In genomic region chr13:40189885-40190655, GRCh38 we compare ENCODE assay signal across 9 cellular contexts.
DNase-seq lines count a peak whose midpoint lies in the region; ATAC-seq and TF ChIP-seq lines count a peak whose summit lies in the region.
"Had no signal": no experiment of that assay in that cellular context is flagged by ENCODE, and none has a peak within 500 bp of the region (broad histone marks: within the 10 kb centered on the region; RNA-seq: fewer than 3 reads in every experiment).

No MANE protein-coding gene starts in this region.

- H3K27ac ChIP-seq in PC-3 (ENCODE audit: low read length) (no peak overlapping the region), brain microvascular endothelial cell (peak overlapping the region; percentile 84), left lung (peak overlapping the region; percentile 63 to 68)
- H3K27ac ChIP-seq: HL-60 had no signal

- DNase-seq in PC-3 (no peak), brain microvascular endothelial cell (no peak), left lung (no peak), NCI-H2107 (lab: John Stamatoyannopoulos, UW) (no peak)
- no peak for DNase-seq in stimulated activated naive B cell treated with anti-CD40 and anti-IgM and Interleukin-4, amounts not matched to agents 10 μg/mL and 1 μg/mL and 100 μg/mL, for 72 hours
- no peak for DNase-seq in activated effector memory CD4-positive, alpha-beta T cell treated with Interleukin-2 at 50 U/mL for 16 hours

- BruUV-seq in PC-3 (replicated peaks; lab: Mats Ljungman, UMichigan): no TSS peak

- POLR2A ChIA-PET in PC-3 (lab: Charles Lee; ENCODE audit: unreplicated experiment): interaction anchor here (0.6 kb wide), 1 partner anchor 410 kb away, joined by 3 read pairs; no protein-coding TSS in a partner anchor

- H3K79me2 ChIP-seq in PC-3 (ENCODE audit: low read length): no peaks in the 10 kb centered on the region

- peaks cover 23 to 52% of the 10 kb centered on the region in 2 donors for H3K4me1 Mint-ChIP-seq in stimulated activated naive B cell treated with anti-CD40 and anti-IgM and Interleukin-4, amounts not matched to agents 10 μg/mL and 1 μg/mL and 100 μg/mL, for 72 hours

- no peaks in the 10 kb centered on the region for H3F3A ChIP-seq in PC-3 (ENCODE audit: low read length, unreplicated experiment)

- no peak overlapping the region for H3K4me3 ChIP-seq in PC-3 (ENCODE audit: low read length)
- no peak overlapping the region for H3K4me3 ChIP-seq in brain microvascular endothelial cell (ENCODE audit: low read depth, low read length)
- no peak overlapping the region for H3K4me3 ChIP-seq in left lung

- H3K36me3 Mint-ChIP-seq in stimulated activated naive B cell treated with anti-CD40 and anti-IgM and Interleukin-4, amounts not matched to agents 10 μg/mL and 1 μg/mL and 100 μg/mL, for 72 hours: no peaks in the 10 kb centered on the region

- H3K27me3 ChIP-seq in PC-3 (ENCODE audit: low read length) (no peaks in the 10 kb centered on the region), brain microvascular endothelial cell (replicated peaks) (no peaks in the 10 kb centered on the region), left lung (no peaks in the 10 kb centered on the region)

- no peaks in the 10 kb centered on the region for H3K9me3 Mint-ChIP-seq in stimulated activated naive B cell treated with anti-CD40 and anti-IgM and Interleukin-4, amounts not matched to agents 10 μg/mL and 1 μg/mL and 100 μg/mL, for 72 hours

- peak overlapping the region; percentile 22; the same call in 1 of the 2 replicates for H3K4me2 ChIP-seq in PC-3 (ENCODE audit: low read length)

- TF ChIP-seq CTCF in PC-3 (conservative IDR thresholded peaks at IDR 0.05; ENCODE audit: low read depth, low read length) (no peak), brain microvascular endothelial cell (IDR thresholded peaks at IDR 0.05; ENCODE audit: low read depth, low read length, missing control alignments) (no peak), left lung (IDR thresholded peaks at IDR 0.05) (no peak)

- in situ Hi-C loops in brain microvascular endothelial cell (cut with HindIII; ENCODE audit: low pct_ligation_motif_present, low sequenced_read_pairs): no loop called here

- H3K4me1 ChIP-seq in PC-3 (ENCODE audit: insufficient read depth, low read length) (peaks cover 7% of the 10 kb centered on the region; the same call in 1 of the 2 replicates), left lung (peaks cover 17 to 19% of the 10 kb centered on the region in 2 donors)

- ATAC-seq in PC-3: no peak
- peak; percentile 10 for ATAC-seq in left lung
- ATAC-seq in stimulated activated naive B cell treated with anti-CD40 and anti-IgM and Interleukin-4, amounts not matched to agents 10 μg/mL and 1 μg/mL and 100 μg/mL, for 72 hours (replicated peaks): no peak
- no peak for ATAC-seq in GM21528 (IDR thresholded peaks at IDR 0.05; ENCODE audit: low FRiP score, unreplicated experiment)
- no peak for ATAC-seq in GM21367 (IDR thresholded peaks at IDR 0.05; ENCODE audit: unreplicated experiment)

- peak overlapping the region; percentile 82 for H3K27ac Mint-ChIP-seq in stimulated activated naive B cell treated with anti-CD40 and anti-IgM and Interleukin-4, amounts not matched to agents 10 μg/mL and 1 μg/mL and 100 μg/mL, for 72 hours

- no peak overlapping the region for H3K9ac ChIP-seq in PC-3 (ENCODE audit: low read length)

- CTCF ChIA-PET in PC-3 (lab: Charles Lee): interaction anchor here (0.5 kb wide), 1 partner anchor 10 kb away, joined by 3 read pairs; no protein-coding TSS in a partner anchor

- peak overlapping the region; percentile 55; the same call in 1 of the 2 replicates for H2AFZ ChIP-seq in PC-3 (ENCODE audit: low read length)

- H3K9me2 ChIP-seq in PC-3 (replicated peaks; ENCODE audit: low read length): no peaks in the 10 kb centered on the region

- H3K27me3 Mint-ChIP-seq in stimulated activated naive B cell treated with anti-CD40 and anti-IgM and Interleukin-4, amounts not matched to agents 10 μg/mL and 1 μg/mL and 100 μg/mL, for 72 hours: no peaks in the 10 kb centered on the region

- intact Hi-C loops in PC-3 (cut with micrococcal nuclease): no loop called here
- intact Hi-C loops in left lung (cut with DNase I): no loop called here

- H4K20me1 ChIP-seq in PC-3 (ENCODE audit: low read length): no peaks in the 10 kb centered on the region

- H3K36me3 ChIP-seq in PC-3 (ENCODE audit: low read depth, low read length) (no peaks in the 10 kb centered on the region), brain microvascular endothelial cell (replicated peaks) (no peaks in the 10 kb centered on the region), left lung (no peaks in the 10 kb centered on the region)

- no peaks in the 10 kb centered on the region for H3K9me3 ChIP-seq in PC-3 (ENCODE audit: low read length)
- H3K9me3 ChIP-seq in left lung: no peaks in the 10 kb centered on the region

- no peak overlapping the region for H3K4me3 Mint-ChIP-seq in stimulated activated naive B cell treated with anti-CD40 and anti-IgM and Interleukin-4, amounts not matched to agents 10 μg/mL and 1 μg/mL and 100 μg/mL, for 72 hours
